ENCODE assay signal across 1 cellular context in the genomic region with DNA sequence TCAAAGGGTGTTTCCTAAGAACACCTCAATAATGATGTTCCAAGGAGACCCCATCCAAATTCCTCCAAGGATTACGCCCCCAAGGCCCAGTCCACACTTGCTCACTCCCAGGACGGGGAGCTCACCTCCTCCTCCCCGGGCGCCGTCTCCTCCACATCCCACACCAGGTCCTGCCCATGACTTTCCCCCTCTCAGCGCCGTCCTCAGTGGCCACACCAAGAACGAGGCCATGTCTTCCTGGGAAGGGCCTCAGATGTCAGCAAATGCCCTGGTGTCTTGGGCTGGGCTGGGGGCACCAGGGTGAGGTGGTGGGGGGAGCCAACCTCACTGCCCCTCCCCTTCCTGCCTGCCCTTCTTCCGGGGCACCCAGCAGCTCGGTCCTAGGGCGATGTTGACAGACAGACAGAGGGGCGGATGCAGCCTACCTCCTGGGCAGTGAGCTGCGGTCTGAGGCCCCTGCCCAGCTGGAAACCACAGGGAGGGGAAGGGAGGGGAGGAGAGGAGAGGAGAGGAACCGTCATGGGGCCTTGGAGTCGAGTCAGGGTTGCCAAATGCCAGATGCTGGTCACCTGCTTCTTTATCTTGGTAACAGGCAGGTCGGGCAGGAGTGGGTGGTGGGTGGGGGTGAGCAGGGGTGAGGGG.
TF ChIP-seq lines count a peak whose summit lies in the region.

A gene (minus strand): TSS at position 288 of the 642 bp plus-strand sequence. CDS start 110 bp downstream, at position 178.
A gene with protein sequence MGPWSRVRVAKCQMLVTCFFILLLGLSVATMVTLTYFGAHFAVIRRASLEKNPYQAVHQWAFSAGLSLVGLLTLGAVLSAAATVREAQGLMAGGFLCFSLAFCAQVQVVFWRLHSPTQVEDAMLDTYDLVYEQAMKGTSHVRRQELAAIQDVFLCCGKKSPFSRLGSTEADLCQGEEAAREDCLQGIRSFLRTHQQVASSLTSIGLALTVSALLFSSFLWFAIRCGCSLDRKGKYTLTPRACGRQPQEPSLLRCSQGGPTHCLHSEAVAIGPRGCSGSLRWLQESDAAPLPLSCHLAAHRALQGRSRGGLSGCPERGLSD (plus strand): TSS at position 383 of the 642 bp plus-strand sequence. CDS start 137 bp downstream, at position 520.

TF ChIP-seq in H1, 55 proteins besides CTCF, POLR2A, EP300 and RAD21 (continued from another document):
- TF ChIP-seq SIX5 (IDR thresholded peaks at IDR 0.05; ENCODE audit: low read depth, low read length), result no peak
- TF ChIP-seq, protein P1, sequence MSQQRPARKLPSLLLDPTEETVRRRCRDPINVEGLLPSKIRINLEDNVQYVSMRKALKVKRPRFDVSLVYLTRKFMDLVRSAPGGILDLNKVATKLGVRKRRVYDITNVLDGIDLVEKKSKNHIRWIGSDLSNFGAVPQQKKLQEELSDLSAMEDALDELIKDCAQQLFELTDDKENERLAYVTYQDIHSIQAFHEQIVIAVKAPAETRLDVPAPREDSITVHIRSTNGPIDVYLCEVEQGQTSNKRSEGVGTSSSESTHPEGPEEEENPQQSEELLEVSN (IDR thresholded peaks at IDR 0.05), result no peak
- no peak for TF ChIP-seq POLR2AphosphoS5 (IDR thresholded peaks at IDR 0.05; ENCODE audit: low read depth, low read length)
- TF ChIP-seq BCL11A (IDR thresholded peaks at IDR 0.05; ENCODE audit: low read depth in 2 of 2, low read length in 2 of 2), result no peak
- no peak for TF ChIP-seq SAP30 (IDR thresholded peaks at IDR 0.05; ENCODE audit: insufficient read depth, insufficient replicate concordance, low read length)
- no peak for TF ChIP-seq SRF (IDR thresholded peaks at IDR 0.05; ENCODE audit: low read depth, low read length)
TF ChIP-seq in H1: peak in this region for 0.
